ENCODE assay signal across 9 cellular contexts in the genomic region with DNA sequence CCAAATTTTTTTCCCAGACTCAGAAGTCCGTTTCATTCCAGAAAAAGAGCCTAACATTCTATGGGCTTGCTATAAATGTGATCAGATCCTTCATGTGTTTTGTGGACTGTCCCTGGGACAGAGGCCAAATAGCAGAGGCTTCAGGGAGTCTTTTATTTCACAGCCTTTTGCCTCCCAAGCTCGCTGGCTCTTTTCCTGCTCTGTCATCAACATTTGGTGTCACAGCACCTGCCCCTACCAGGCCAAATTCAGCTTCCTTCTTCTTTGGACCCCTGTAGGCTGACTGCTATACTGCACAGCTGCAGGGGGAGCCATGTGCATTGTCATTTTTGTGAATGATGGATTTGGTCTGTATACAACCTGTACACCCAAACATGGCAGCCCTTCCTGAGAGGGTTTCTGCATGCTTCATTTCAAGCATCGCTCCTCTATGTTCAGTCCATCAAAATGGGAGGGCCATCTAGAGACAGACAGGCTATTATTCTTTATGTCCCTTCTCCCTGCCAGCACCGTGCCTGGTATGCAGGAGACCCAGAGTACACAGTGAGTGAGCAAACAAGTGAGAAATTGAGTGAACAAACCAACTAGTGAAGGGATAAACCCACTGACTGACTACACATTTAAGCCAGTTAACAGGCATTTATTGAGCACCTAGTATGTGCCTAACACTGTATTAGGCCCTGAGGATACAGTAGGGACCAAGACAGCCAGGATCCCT. TPM values are rescaled to one million over a fixed set of nuclear protein-coding genes. Genes with fewer than 3 reads are reported as not detected.
A peak's percentile ranks its signal among the peaks of the same experiment; 100 is the strongest.
DNase-seq lines count a peak whose midpoint lies in the region; ATAC-seq and TF ChIP-seq lines count a peak whose summit lies in the region.
"Had no signal": no experiment of that assay in that cellular context is flagged by ENCODE, and none has a peak within 500 bp of the region (broad histone marks: within the 10 kb centered on the region; RNA-seq: fewer than 3 reads in every experiment).

No MANE protein-coding gene starts in this region.

- H3K4me3 Mint-ChIP-seq in WTC11: no peak overlapping the region
- H3K4me3 Mint-ChIP-seq: CD8-positive, alpha-beta memory T cell had no signal

- peaks cover 9% of the 10 kb centered on the region; the same call in 1 of the 2 replicates for H3K9me3 Mint-ChIP-seq in WTC11
- H3K9me3 Mint-ChIP-seq: CD8-positive, alpha-beta memory T cell had no signal

- no peak for TF ChIP-seq CTCF in GM20000 (IDR thresholded peaks at IDR 0.05; ENCODE audit: extremely low read depth, missing control alignments)
- no peak for TF ChIP-seq CTCF in WTC11 (IDR thresholded peaks at IDR 0.05)

- ATAC-seq in WTC11 (peak; percentile 48), HG03039 (IDR thresholded peaks at IDR 0.05; ENCODE audit: unreplicated experiment) (no peak), GM18907 (IDR thresholded peaks at IDR 0.05; ENCODE audit: unreplicated experiment) (no peak)

- H3K4me1 Mint-ChIP-seq in WTC11: no peaks in the 10 kb centered on the region
- H3K4me1 Mint-ChIP-seq: CD8-positive, alpha-beta memory T cell had no signal

- no peak for TF ChIP-seq POLR2A in erythroblast (IDR thresholded peaks at IDR 0.05; ENCODE audit: low read length)

- peaks cover 17% of the 10 kb centered on the region for H3K36me3 Mint-ChIP-seq in WTC11

- no peaks in the 10 kb centered on the region; the same call in 1 of the 2 replicates for H3K27me3 Mint-ChIP-seq in WTC11 (ENCODE audit: low read depth)
- H3K27me3 Mint-ChIP-seq: CD8-positive, alpha-beta memory T cell had no signal

- DNase-seq in GM20000 (ENCODE audit: low spot score) (peak; percentile 13), WTC11 (ENCODE audit: low spot score) (no peak), myocyte (ENCODE audit: low read depth) (peak; percentile 89), erythroblast (lab: John Stamatoyannopoulos, UW) (no peak)
- DNase-seq: activated T-cell treated with anti-CD3 and anti-CD28 coated beads, Interleukin-2, amount 50 U/mL, for 1 hour; CD8-positive, alpha-beta memory T cell; NK-92 treated with Interleukin-12 subunit alpha and Interleukin-12 subunit beta, amount 100 ng/mL, for 24 hours had no signal

- CTCF ChIA-PET in WTC11 (lab: Charles Lee): interaction anchor here (1.1 kb wide), 1 partner anchor 70 kb away, joined by 3 read pairs; no protein-coding TSS in a partner anchor

- POLR2A ChIA-PET in WTC11 (lab: Charles Lee): no interaction called here

- H3K27ac Mint-ChIP-seq in WTC11: no peak overlapping the region

TF ChIP-seq in WTC11, 78 proteins besides CTCF, POLR2A, EP300 and RAD21:
- TF ChIP-seq ZNF121 (CRISPR knock-in tag; IDR thresholded peaks at IDR 0.05) (no peak), ZNF416 (CRISPR knock-in tag; IDR thresholded peaks at IDR 0.05) (no peak), ZNF317 (CRISPR knock-in tag; IDR thresholded peaks at IDR 0.05; ENCODE audit: borderline replicate concordance, low read depth) (no peak), IRF2 (CRISPR knock-in tag; IDR thresholded peaks at IDR 0.05; ENCODE audit: borderline replicate concordance, low read depth) (no peak), MYBL2 (CRISPR knock-in tag; IDR thresholded peaks at IDR 0.05) (no peak), ESRRA (CRISPR knock-in tag; IDR thresholded peaks at IDR 0.05; ENCODE audit: borderline replicate concordance) (no peak)
- TF ChIP-seq, protein P1, sequence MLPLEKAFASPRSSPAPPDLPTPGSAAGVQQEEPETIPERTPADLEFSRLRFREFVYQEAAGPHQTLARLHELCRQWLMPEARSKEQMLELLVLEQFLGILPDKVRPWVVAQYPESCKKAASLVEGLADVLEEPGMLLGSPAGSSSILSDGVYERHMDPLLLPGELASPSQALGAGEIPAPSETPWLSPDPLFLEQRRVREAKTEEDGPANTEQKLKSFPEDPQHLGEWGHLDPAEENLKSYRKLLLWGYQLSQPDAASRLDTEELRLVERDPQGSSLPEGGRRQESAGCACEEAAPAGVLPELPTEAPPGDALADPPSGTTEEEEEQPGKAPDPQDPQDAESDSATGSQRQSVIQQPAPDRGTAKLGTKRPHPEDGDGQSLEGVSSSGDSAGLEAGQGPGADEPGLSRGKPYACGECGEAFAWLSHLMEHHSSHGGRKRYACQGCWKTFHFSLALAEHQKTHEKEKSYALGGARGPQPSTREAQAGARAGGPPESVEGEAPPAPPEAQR (CRISPR knock-in tag; IDR thresholded peaks at IDR 0.05): no peak
- TF ChIP-seq, protein P2, sequence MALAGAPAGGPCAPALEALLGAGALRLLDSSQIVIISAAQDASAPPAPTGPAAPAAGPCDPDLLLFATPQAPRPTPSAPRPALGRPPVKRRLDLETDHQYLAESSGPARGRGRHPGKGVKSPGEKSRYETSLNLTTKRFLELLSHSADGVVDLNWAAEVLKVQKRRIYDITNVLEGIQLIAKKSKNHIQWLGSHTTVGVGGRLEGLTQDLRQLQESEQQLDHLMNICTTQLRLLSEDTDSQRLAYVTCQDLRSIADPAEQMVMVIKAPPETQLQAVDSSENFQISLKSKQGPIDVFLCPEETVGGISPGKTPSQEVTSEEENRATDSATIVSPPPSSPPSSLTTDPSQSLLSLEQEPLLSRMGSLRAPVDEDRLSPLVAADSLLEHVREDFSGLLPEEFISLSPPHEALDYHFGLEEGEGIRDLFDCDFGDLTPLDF (CRISPR knock-in tag; IDR thresholded peaks at IDR 0.05): no peak
- TF ChIP-seq, protein P3, sequence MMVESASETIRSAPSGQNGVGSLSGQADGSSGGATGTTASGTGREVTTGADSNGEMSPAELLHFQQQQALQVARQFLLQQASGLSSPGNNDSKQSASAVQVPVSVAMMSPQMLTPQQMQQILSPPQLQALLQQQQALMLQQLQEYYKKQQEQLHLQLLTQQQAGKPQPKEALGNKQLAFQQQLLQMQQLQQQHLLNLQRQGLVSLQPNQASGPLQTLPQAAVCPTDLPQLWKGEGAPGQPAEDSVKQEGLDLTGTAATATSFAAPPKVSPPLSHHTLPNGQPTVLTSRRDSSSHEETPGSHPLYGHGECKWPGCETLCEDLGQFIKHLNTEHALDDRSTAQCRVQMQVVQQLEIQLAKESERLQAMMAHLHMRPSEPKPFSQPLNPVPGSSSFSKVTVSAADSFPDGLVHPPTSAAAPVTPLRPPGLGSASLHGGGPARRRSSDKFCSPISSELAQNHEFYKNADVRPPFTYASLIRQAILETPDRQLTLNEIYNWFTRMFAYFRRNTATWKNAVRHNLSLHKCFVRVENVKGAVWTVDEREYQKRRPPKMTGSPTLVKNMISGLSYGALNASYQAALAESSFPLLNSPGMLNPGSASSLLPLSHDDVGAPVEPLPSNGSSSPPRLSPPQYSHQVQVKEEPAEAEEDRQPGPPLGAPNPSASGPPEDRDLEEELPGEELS (CRISPR knock-in tag; IDR thresholded peaks at IDR 0.05): no peak
- TF ChIP-seq, protein P4, sequence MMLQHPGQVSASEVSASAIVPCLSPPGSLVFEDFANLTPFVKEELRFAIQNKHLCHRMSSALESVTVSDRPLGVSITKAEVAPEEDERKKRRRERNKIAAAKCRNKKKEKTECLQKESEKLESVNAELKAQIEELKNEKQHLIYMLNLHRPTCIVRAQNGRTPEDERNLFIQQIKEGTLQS (CRISPR knock-in tag; conservative IDR thresholded peaks at IDR 0.05): no peak

RNA-seq across cellular contexts. Expression of a gene that starts 17.9 kb away (rescaled TPM):
- total RNA-seq in WTC11 (2021) (16.7 to 17.9 TPM (median 17.0 TPM) in 3 replicates), myocyte (13.3 and 16.0 TPM in 2 replicates)
- polyA plus RNA-seq in myocyte (2012): 9.2 TPM

RNA-seq across cellular contexts. Expression of a gene that starts 18.1 kb away (rescaled TPM):
- total RNA-seq in WTC11 (2021): 9.9 to 14.5 TPM (median 11.4 TPM) in 3 replicates
- 14.5 and 18.5 TPM in 2 replicates for total RNA-seq in myocyte
- 6.3 TPM for polyA plus RNA-seq in myocyte (2012)

RNA-seq across cellular contexts. Expression of a gene that starts 44.5 kb away (rescaled TPM):
- 6.6 to 9.4 TPM (median 6.9 TPM) in 3 replicates for total RNA-seq in WTC11 (2021)
- total RNA-seq in myocyte: 21.9 and 23.2 TPM in 2 replicates
- polyA plus RNA-seq in myocyte (2012): 17.9 TPM

RNA-seq across cellular contexts. Expression of a gene that starts 50.6 kb away (rescaled TPM):
- 5.4 to 6.5 TPM (median 6.3 TPM) in 3 replicates for total RNA-seq in WTC11 (2021)
- 5.8 and 6.1 TPM in 2 replicates for total RNA-seq in myocyte
- polyA plus RNA-seq in myocyte (2012): 6.6 TPM

Comparison
In these comparisons a context has a peak if more than half of its experiments do, and no peak if none do; other contexts are left out.
1. DNase-seq: peak in GM20000 (single experiment) and myocyte (single experiment); none in WTC11 (single experiment) and erythroblast (0 of 2).